In the genomic region with DNA sequence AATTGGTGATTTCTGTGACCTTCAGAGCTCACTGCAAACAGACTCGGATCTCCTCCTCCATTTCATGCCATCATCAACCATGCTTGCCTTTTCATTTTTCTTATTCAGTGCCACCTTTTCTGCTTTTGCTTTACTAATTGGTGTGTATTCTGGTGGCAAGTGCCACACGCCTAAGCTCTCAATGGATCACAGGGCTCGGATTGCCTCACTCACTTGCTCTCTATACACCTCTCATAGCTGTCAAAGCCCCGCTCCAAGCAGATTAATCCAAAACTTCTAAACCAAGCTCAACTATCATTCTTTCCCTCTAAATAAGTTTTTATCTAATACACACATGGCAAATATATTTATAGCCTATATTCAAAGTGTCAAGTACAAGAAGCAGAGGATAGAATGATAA, we compare ENCODE assay signal across 15 cellular contexts.
A peak's percentile ranks its signal among the peaks of the same experiment; 100 is the strongest.
DNase-seq lines count a peak whose midpoint lies in the region; ATAC-seq and TF ChIP-seq lines count a peak whose summit lies in the region.
"Had no signal": no experiment of that assay in that cellular context is flagged by ENCODE, and none has a peak within 500 bp of the region (broad histone marks: within the 10 kb centered on the region; RNA-seq: fewer than 3 reads in every experiment).

No MANE protein-coding gene starts in this region.

- H3K9ac ChIP-seq in endocrine pancreas (ENCODE audit: control insufficient read depth, insufficient read depth, low read length), result no peak overlapping the region

- peak overlapping the region; percentile 38 for H3K4me3 ChIP-seq in endocrine pancreas (ENCODE audit: control insufficient read depth, insufficient read depth, low read length)
- no peak overlapping the region for H3K4me3 ChIP-seq in hepatocyte
- no peak overlapping the region for H3K4me3 ChIP-seq in thyroid gland (replicated peaks in 1 of 3)

- H3K4me1 ChIP-seq in endocrine pancreas (ENCODE audit: control insufficient read depth, insufficient read depth, low read length) (peaks cover 21% of the 10 kb centered on the region), hepatocyte (ENCODE audit: insufficient read depth) (peaks cover 21% of the 10 kb centered on the region), thyroid gland (peaks cover 35 to 51% of the 10 kb centered on the region in 2 donors), foreskin keratinocyte (no peaks in the 10 kb centered on the region)

- no peaks in the 10 kb centered on the region for H3K79me2 ChIP-seq in hepatocyte

- ATAC-seq in foreskin keratinocyte (no peak), GM18907 (IDR thresholded peaks at IDR 0.05; ENCODE audit: unreplicated experiment) (no peak)

- H3K36me3 ChIP-seq in endocrine pancreas (ENCODE audit: control insufficient read depth, insufficient read depth, low read length) (no peaks in the 10 kb centered on the region), hepatocyte (replicated peaks; ENCODE audit: insufficient read depth, low read depth) (no peaks in the 10 kb centered on the region), thyroid gland (no peaks in the 10 kb centered on the region)

- intact Hi-C loops in thyroid gland (cut with DNase I), result no loop called here

- no peak for TF ChIP-seq POLR2A in thyroid gland (IDR thresholded peaks at IDR 0.05)

- WGBS in hepatocyte (ENCODE audit: low lambda C conversion rate, missing lambda C conversion rate), result 95% methylated on average over 4 of the region's 4 CpGs
- 75 to 80% methylated on average over 4 of the region's 4 CpGs for WGBS in thyroid gland, 2 donors

- DNase-seq in NCI-H82 (lab: John Stamatoyannopoulos, UW) (peak; percentile 38), NCI-H82 treated with DMSO at 0.1 percent for 48 hours (lab: John Stamatoyannopoulos, UW; ENCODE audit: unreplicated experiment) (no peak), hepatocyte (ENCODE audit: low spot score) (no peak), thyroid gland (peak in 1 of 2 donors; percentile 8), foreskin keratinocyte (no peak), Ammon's horn (ENCODE audit: low spot score) (no peak)
- DNase-seq: C1 segment of cervical spinal cord, H7, Kasumi-1, NCI-H1105, NCI-H1694, NCI-H2107, NCI-H526 treated with DMSO at 0.1 percent for 48 hours had no signal

- TF ChIP-seq CTCF in hepatocyte (IDR thresholded peaks at IDR 0.05; ENCODE audit: poor library complexity) (no peak), thyroid gland (IDR thresholded peaks at IDR 0.05) (no peak), foreskin keratinocyte (conservative IDR thresholded peaks at IDR 0.05) (no peak)

- H3K27me3 ChIP-seq in endocrine pancreas (ENCODE audit: control insufficient read depth, insufficient read depth, low read length), result no peaks in the 10 kb centered on the region
- H3K27me3 ChIP-seq in hepatocyte, result no peaks in the 10 kb centered on the region
- no peaks in the 10 kb centered on the region for H3K27me3 ChIP-seq in thyroid gland
- H3K27me3 ChIP-seq in foreskin keratinocyte, result no peaks in the 10 kb centered on the region

- H3K4me2 ChIP-seq in hepatocyte, result peak overlapping the region; percentile 25

- H3K27ac ChIP-seq in hepatocyte, result peak overlapping the region; percentile 70
- peak overlapping the region; percentile 40 to 55 (median 48) for H3K27ac ChIP-seq in thyroid gland
- H3K27ac ChIP-seq in foreskin keratinocyte, result no peak overlapping the region

- H4K20me1 ChIP-seq in hepatocyte (ENCODE audit: insufficient read depth, poor library complexity, severe bottlenecking), result no peaks in the 10 kb centered on the region

- H3K9me3 ChIP-seq in endocrine pancreas (ENCODE audit: control insufficient read depth, low read length), result no peaks in the 10 kb centered on the region
- H3K9me3 ChIP-seq in hepatocyte (ENCODE audit: low read depth), result no peaks in the 10 kb centered on the region
- H3K9me3 ChIP-seq in thyroid gland, result no peaks in the 10 kb centered on the region

- no peak overlapping the region for H2AFZ ChIP-seq in hepatocyte

- no peaks in the 10 kb centered on the region for H3K9me2 ChIP-seq in hepatocyte (replicated peaks; ENCODE audit: insufficient read depth)
